8 cellular contexts compared by ENCODE assay signal in the genomic region with DNA sequence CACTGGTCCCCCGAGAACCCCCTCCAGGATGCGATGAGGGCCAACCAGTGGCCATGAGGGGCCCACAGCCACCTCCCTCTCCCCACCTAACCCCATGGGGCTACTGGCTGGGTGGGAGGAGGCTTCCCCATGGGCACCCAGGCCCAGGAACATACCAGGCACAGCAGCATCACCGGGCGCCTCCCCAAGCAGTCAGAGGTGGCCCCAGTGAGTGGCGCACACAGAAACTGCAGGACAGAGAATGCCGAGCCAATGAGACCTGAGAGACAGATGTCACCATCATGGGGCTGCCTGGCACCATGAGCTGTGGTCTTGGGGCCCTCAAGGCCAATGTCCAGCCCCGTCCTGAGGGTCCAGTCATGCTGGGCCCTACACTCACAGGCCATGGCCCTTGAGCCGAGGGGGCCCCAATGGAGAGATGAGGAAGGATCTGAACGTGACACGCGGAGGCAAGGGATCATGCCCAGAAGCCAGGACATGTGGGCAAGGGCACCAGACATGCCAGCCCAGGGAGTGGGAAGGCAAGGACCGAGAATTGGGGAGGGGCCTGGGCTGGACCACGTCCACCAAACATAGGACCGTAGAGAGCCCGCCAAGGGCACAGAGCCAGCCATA. TPM values are rescaled to one million over a fixed set of nuclear protein-coding genes. Genes with fewer than 3 reads are reported as not detected.
A peak's percentile ranks its signal among the peaks of the same experiment; 100 is the strongest.
DNase-seq lines count a peak whose midpoint lies in the region; ATAC-seq and TF ChIP-seq lines count a peak whose summit lies in the region.

No MANE protein-coding gene starts in this region.

- no peak for ATAC-seq in GM21786 (IDR thresholded peaks at IDR 0.05; ENCODE audit: unreplicated experiment)

- H3K4me1 Mint-ChIP-seq in nephron, result peaks cover 23% of the 10 kb centered on the region

- H3K27me3 ChIP-seq in BLaER1 treated with 17β-estradiol and CSF1 and Interleukin-3, amounts not matched to agents 10 nM and 100 nM, result no peaks in the 10 kb centered on the region

- TF ChIP-seq CTCF in NB4 (IDR thresholded peaks at IDR 0.05; ENCODE audit: low read depth, low read length) (no peak), choroid plexus epithelial cell (conservative IDR thresholded peaks at IDR 0.05; ENCODE audit: low read depth, low read length) (no peak), nephron (IDR thresholded peaks at IDR 0.05; ENCODE audit: unreplicated experiment in 3 of 3) (no peak)

- peaks cover 29 to 87% (median 59%) of the 10 kb centered on the region in 11 experiments; a peak in 21 of 22 replicates for H4K20me1 ChIP-seq in BLaER1 treated with 17β-estradiol and CSF1 and Interleukin-3, amounts not matched to agents 10 nM and 100 nM

- peak overlapping the region; percentile 69 to 88 (median 84); a peak in 21 of 22 replicates for H3K9ac ChIP-seq in BLaER1 treated with 17β-estradiol and CSF1 and Interleukin-3, amounts not matched to agents 10 nM and 100 nM

- no peak for TF ChIP-seq POLR2A in NB4 (IDR thresholded peaks at IDR 0.05; ENCODE audit: extremely low read depth, insufficient read length)

- no peaks in the 10 kb centered on the region for H3K9me3 Mint-ChIP-seq in nephron

- H3K36me3 ChIP-seq in BLaER1 treated with 17β-estradiol and CSF1 and Interleukin-3, amounts not matched to agents 10 nM and 100 nM, result peaks cover 35 to 55% (median 47%) of the 10 kb centered on the region in 11 experiments

- H3K4me3 Mint-ChIP-seq in nephron, result peak overlapping the region; percentile 88 to 95 (median 92)

- peak overlapping the region in 2 of 3 experiments; percentile 81 to 94 for H3K27ac Mint-ChIP-seq in nephron

- H3K36me3 Mint-ChIP-seq in nephron (ENCODE audit: low read depth), result peaks cover 15% of the 10 kb centered on the region

- H3K27ac ChIP-seq in BLaER1 treated with 17β-estradiol and CSF1 and Interleukin-3, amounts not matched to agents 10 nM and 100 nM, result peak overlapping the region; percentile 34 to 90 (median 83); a peak in 21 of 22 replicates

- H3K4me2 ChIP-seq in BLaER1 treated with 17β-estradiol and CSF1 and Interleukin-3, amounts not matched to agents 10 nM and 100 nM, result peak overlapping the region; percentile 87 to 99 (median 98)

- peaks cover 69 to 90% (median 84%) of the 10 kb centered on the region in 10 experiments for H3K4me1 ChIP-seq in BLaER1 treated with 17β-estradiol and CSF1 and Interleukin-3, amounts not matched to agents 10 nM and 100 nM

- no peaks in the 10 kb centered on the region for H3K27me3 Mint-ChIP-seq in nephron (ENCODE audit: low read depth)

- H3K4me3 ChIP-seq in BLaER1 treated with 17β-estradiol and CSF1 and Interleukin-3, amounts not matched to agents 10 nM and 100 nM, result peak overlapping the region; percentile 59 to 79 (median 72)
- H3K4me3 ChIP-seq in NB4 (ENCODE audit: low read depth, low read length) (peak overlapping the region; percentile 87), choroid plexus epithelial cell (ENCODE audit: low read depth, low read length) (peak overlapping the region; percentile 89)

- DNase-seq in NB4 (ENCODE audit: low read depth), result peak; percentile 86
- no peak for DNase-seq in choroid plexus epithelial cell (ENCODE audit: low read depth)
- DNase-seq in cerebellum (ENCODE audit: low spot score), result no peak
- no peak for DNase-seq in AG08396 (ENCODE audit: low spot score)
- no peak for DNase-seq in HK-2 (ENCODE audit: unreplicated experiment)

- no peaks in the 10 kb centered on the region for H3K9me3 ChIP-seq in BLaER1 treated with 17β-estradiol and CSF1 and Interleukin-3, amounts not matched to agents 10 nM and 100 nM (replicated peaks in 1 of 11)

RNA-seq across cellular contexts. Expression of a gene that starts 30.1 kb away (rescaled TPM):
- total RNA-seq in cerebellum, result 7.1 TPM

RNA-seq across cellular contexts. Expression of a gene that starts 30.3 kb away (rescaled TPM):
- total RNA-seq in cerebellum, result 26.5 TPM
